Comparison of ENCODE assay signal across 8 cellular contexts in the genomic region with DNA sequence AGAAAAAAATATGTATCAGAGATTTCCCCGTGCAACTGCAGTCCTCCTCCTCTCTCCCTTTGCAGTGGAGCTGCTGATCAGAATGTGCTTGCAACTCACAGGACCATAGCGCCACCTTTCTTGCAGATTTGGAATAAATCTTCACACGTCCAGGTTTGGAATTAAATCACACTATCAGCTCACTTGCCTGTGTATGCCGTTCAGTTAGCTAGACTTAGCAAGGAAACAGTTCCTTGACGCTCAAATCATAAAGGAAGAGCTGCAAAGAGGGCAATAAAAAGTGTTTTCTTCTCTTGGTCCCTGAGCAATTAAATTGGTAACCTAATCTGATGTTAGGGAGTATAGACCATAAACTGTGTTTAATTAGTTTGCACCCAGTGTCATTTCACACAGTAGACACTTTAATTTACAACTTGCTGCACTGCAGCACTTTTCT.
DNase-seq lines count a peak whose midpoint lies in the region; ATAC-seq and TF ChIP-seq lines count a peak whose summit lies in the region.

No MANE protein-coding gene starts in this region.

- H3K27ac ChIP-seq in heart left ventricle, result no peak overlapping the region

- peaks cover 0 to under 1% (median 0%) of the 10 kb centered on the region in 9 donors for H3K36me3 ChIP-seq in heart left ventricle

- peak overlapping the region in 4 of 12 donors; percentile 9 to 22 (median 22) for H3K4me3 ChIP-seq in heart left ventricle

- H3K36me3 Mint-ChIP-seq in activated naive CD8-positive, alpha-beta T cell treated with anti-CD3 and anti-CD28 coated beads for 36 hours, result no peaks in the 10 kb centered on the region

- H3K4me1 Mint-ChIP-seq in activated naive CD8-positive, alpha-beta T cell treated with anti-CD3 and anti-CD28 coated beads for 36 hours, result no peaks in the 10 kb centered on the region

- POLR2A ChIA-PET in GM10248 (lab: Yijun Ruan, JAX), result no interaction called here

- H3K4me1 ChIP-seq in heart left ventricle, result peaks cover 0 to 6% (median 0%) of the 10 kb centered on the region in 12 donors

- H3K27me3 ChIP-seq in heart left ventricle, result no peaks in the 10 kb centered on the region

- CTCF ChIA-PET in GM10248 (lab: Yijun Ruan, JAX), result interaction anchor here (0.7 to 2.0 kb wide), 10 partner anchors 8 to 797 kb away, joined by 3 to 20 read pairs (median 4); no protein-coding TSS in a partner anchor

- 1 to 4% (median 4%) methylated on average over 5 of the region's 5 CpGs for WGBS in heart left ventricle, 4 donors

- peak; percentile 65 for TF ChIP-seq CTCF in GM10248 (IDR thresholded peaks at IDR 0.05; ENCODE audit: control extremely low read depth, extremely low read depth, low read depth, missing control alignments)
- peak; percentile 36 to 76 (median 62) for TF ChIP-seq CTCF in heart left ventricle (IDR thresholded peaks at IDR 0.05)

- H3K9me3 Mint-ChIP-seq in activated naive CD8-positive, alpha-beta T cell treated with anti-CD3 and anti-CD28 coated beads for 36 hours, result no peaks in the 10 kb centered on the region

- ATAC-seq in HG03354 (IDR thresholded peaks at IDR 0.05; ENCODE audit: poor library complexity, severe bottlenecking, unreplicated experiment) (peak; percentile 50), heart left ventricle (peak; percentile 55 to 85 (median 73)), HG03280 (IDR thresholded peaks at IDR 0.05; ENCODE audit: unreplicated experiment) (no peak)

- peak; percentile 64 for DNase-seq in A172 (ENCODE audit: low spot score)
- peak; percentile 17 for DNase-seq in GM10248 (ENCODE audit: extremely low spot score)
- peak; percentile 31 for DNase-seq in NCI-H226
- peak; percentile 10 for DNase-seq in activated naive CD8-positive, alpha-beta T cell treated with anti-CD3 and anti-CD28 coated beads for 36 hours
- peak in 4 of 5 donors; percentile 25 to 32 (median 29) for DNase-seq in heart left ventricle
- DNase-seq in pons (ENCODE audit: low spot score), result peak; percentile 96

- no peak for TF ChIP-seq POLR2A in heart left ventricle (IDR thresholded peaks at IDR 0.05)

- intact Hi-C loops in heart left ventricle (cut with DNase I), result loop anchor here in 7 of 10 donors (5.0 to 10.0 kb wide), 6 partner anchors 228 to 960 kb away; no protein-coding TSS in a partner anchor

- no peak overlapping the region for H3K27ac Mint-ChIP-seq in activated naive CD8-positive, alpha-beta T cell treated with anti-CD3 and anti-CD28 coated beads for 36 hours

- H3K9me3 ChIP-seq in heart left ventricle, result no peaks in the 10 kb centered on the region

- no peak overlapping the region for H3K4me3 Mint-ChIP-seq in activated naive CD8-positive, alpha-beta T cell treated with anti-CD3 and anti-CD28 coated beads for 36 hours

- H3K27me3 Mint-ChIP-seq in activated naive CD8-positive, alpha-beta T cell treated with anti-CD3 and anti-CD28 coated beads for 36 hours, result peaks cover 11% of the 10 kb centered on the region

Comparison
In these comparisons a context has a peak if more than half of its experiments do, and no peak if none do; other contexts are left out.
1. DNase-seq: peak in every context shown above with its lines; median percentile 96 in pons; 64 in A172; 31 in NCI-H226; 29 in heart left ventricle; 17 in GM10248; 10 in activated naive CD8-positive, alpha-beta T cell treated with anti-CD3 and anti-CD28 coated beads for 36 hours.